1 cellular context compared by ENCODE assay signal in genomic region chr10:71708301-71708703, GRCh38.
TF ChIP-seq lines count a peak whose summit lies in the region.

No MANE protein-coding gene starts in this region.

TF ChIP-seq in HCT116, 20 proteins besides CTCF, POLR2A, EP300 and RAD21 (continued from another document):
- no peak for TF ChIP-seq TCF7L2 (IDR thresholded peaks at IDR 0.05; ENCODE audit: borderline replicate concordance, extremely low read depth, insufficient read depth, insufficient read length)
- TF ChIP-seq REST (IDR thresholded peaks at IDR 0.05; ENCODE audit: low read depth): no peak
- no peak for TF ChIP-seq SIN3A (IDR thresholded peaks at IDR 0.05; ENCODE audit: low read depth)
- TF ChIP-seq POLR2AphosphoS5 (IDR thresholded peaks at IDR 0.05; ENCODE audit: low read depth, low read length): no peak
- no peak for TF ChIP-seq ZFX (IDR thresholded peaks at IDR 0.05)
- TF ChIP-seq EGR1 (IDR thresholded peaks at IDR 0.05; ENCODE audit: low read depth): no peak
